ENCODE assay signal across 25 cellular contexts in genomic region chr6:13392462-13392861, GRCh38.
"Had no signal": no experiment of that assay in that cellular context is flagged by ENCODE, and none has a peak within 500 bp of the region (broad histone marks: within the 10 kb centered on the region; RNA-seq: fewer than 3 reads in every experiment).

No MANE protein-coding gene starts in this region.

- ATAC-seq: activated T-cell treated with anti-CD3 and anti-CD28 coated beads, Interleukin-2, amount 50 U/mL, for 72 hours; body of pancreas; gastrocnemius medialis; left colon; naive thymus-derived CD4-positive, alpha-beta T cell; right cardiac atrium had no signal

- H3K4me3 Mint-ChIP-seq: activated CD4-positive, alpha-beta T cell treated with anti-CD3 and anti-CD28 coated beads, Interleukin-2, amount 10 ng/mL, durations not matched to agents 7 days and 5 days; activated naive CD8-positive, alpha-beta T cell treated with anti-CD3 and anti-CD28 coated beads for 36 hours; activated T-cell treated with anti-CD3 and anti-CD28 coated beads, Interleukin-2, amount 50 U/mL, for 72 hours; stimulated activated naive CD8-positive, alpha-beta T cell treated with anti-CD3 and anti-CD28 coated beads, Interleukin-15, Interleukin-2, amounts not matched to agents 100 ng/mL and 50 ng/mL, for 24 hours; T-helper 1 cell treated with Interleukin-12 subunit alpha and Interleukin-12 subunit beta and Interleukin-4 antibody, amounts not matched to agents 30 μg/mL and 1 μg/mL, for 36 hours; type B pancreatic cell had no signal

- H3K27me3 Mint-ChIP-seq: activated CD4-positive, alpha-beta T cell treated with anti-CD3 and anti-CD28 coated beads, Interleukin-2, amount 10 ng/mL, durations not matched to agents 7 days and 5 days; naive thymus-derived CD4-positive, alpha-beta T cell; stimulated activated naive CD8-positive, alpha-beta T cell treated with anti-CD3 and anti-CD28 coated beads, Interleukin-15, Interleukin-2, amounts not matched to agents 100 ng/mL and 50 ng/mL, for 24 hours; type B pancreatic cell had no signal

- H3K36me3 Mint-ChIP-seq: type B pancreatic cell had no signal

- H3K9me3 Mint-ChIP-seq: stimulated activated naive CD8-positive, alpha-beta T cell treated with anti-CD3 and anti-CD28 coated beads, Interleukin-15, Interleukin-2, amounts not matched to agents 100 ng/mL and 50 ng/mL, for 24 hours had no signal

- DNase-seq: activated CD4-positive, alpha-beta T cell treated with anti-CD3 and anti-CD28 coated beads, Interleukin-2, amount 10 ng/mL, durations not matched to agents 7 days and 5 days; activated CD4-positive, CD25-positive, alpha-beta regulatory T cell treated with anti-CD3 and anti-CD28 coated beads, Interleukin-2, amount 50 U/mL, for 72 hours; activated naive CD4-positive, alpha-beta T cell; activated naive CD8-positive, alpha-beta T cell treated with anti-CD3 and anti-CD28 coated beads for 36 hours; activated T-cell treated with anti-CD3 and anti-CD28 coated beads for 4 hours; activated T-cell treated with anti-CD3 and anti-CD28 coated beads, Interleukin-2, amount 50 U/mL, for 72 hours; aorta; body of pancreas; dermis blood vessel endothelial cell; effector CD4-positive, alpha-beta T cell; gastrocnemius medialis; glutamatergic neuron; left colon; midbrain; naive thymus-derived CD4-positive, alpha-beta T cell; right cardiac atrium; stimulated activated CD4-positive, alpha-beta T cell treated with anti-CD3 and anti-CD28 coated beads, Interleukin-15, amount 100 ng/mL, for 24 hours; stimulated activated CD4-positive, alpha-beta T cell treated with anti-CD3 and anti-CD28 coated beads, Interleukin-2, amount 100 ng/mL, for 24 hours; SW 1271; T1000; uterus; WERI-Rb-1 had no signal

- H3K27ac Mint-ChIP-seq: activated CD4-positive, alpha-beta T cell treated with anti-CD3 and anti-CD28 coated beads, Interleukin-2, amount 10 ng/mL, durations not matched to agents 7 days and 5 days; activated naive CD8-positive, alpha-beta T cell treated with anti-CD3 and anti-CD28 coated beads for 36 hours; activated T-cell treated with anti-CD3 and anti-CD28 coated beads, Interleukin-2, amount 50 U/mL, for 72 hours; stimulated activated naive CD8-positive, alpha-beta T cell treated with anti-CD3 and anti-CD28 coated beads, Interleukin-15, Interleukin-2, amounts not matched to agents 100 ng/mL and 50 ng/mL, for 24 hours; T-helper 1 cell treated with Interleukin-12 subunit alpha and Interleukin-12 subunit beta and Interleukin-4 antibody, amounts not matched to agents 30 μg/mL and 1 μg/mL, for 36 hours; type B pancreatic cell had no signal
